13 cellular contexts compared by ENCODE assay signal in genomic region chr7:18420758-18421157, GRCh38.
DNase-seq lines count a peak whose midpoint lies in the region; FAIRE-seq and TF ChIP-seq lines count a peak whose summit lies in the region.
"Had no signal": no experiment of that assay in that cellular context is flagged by ENCODE, and none has a peak within 500 bp of the region (broad histone marks: within the 10 kb centered on the region; RNA-seq: fewer than 3 reads in every experiment).

No MANE protein-coding gene starts in this region.

- H3K4me1 ChIP-seq in astrocyte (ENCODE audit: insufficient read depth, low read length) (peaks cover 5% of the 10 kb centered on the region), ovary (ENCODE audit: insufficient read depth) (no peaks in the 10 kb centered on the region), tibial artery (peaks cover 0 to 18% (median 3%) of the 10 kb centered on the region in 4 donors), kidney (ENCODE audit: control insufficient read depth in 1 of 2, insufficient read depth in 1 of 2, low read depth in 1 of 2, low read length in 2 of 2) (peaks cover 3 to 5% of the 10 kb centered on the region in 2 donors)

- H3K9me3 ChIP-seq in astrocyte (ENCODE audit: insufficient read depth, low read depth, low read length) (no peaks in the 10 kb centered on the region), ovary (no peaks in the 10 kb centered on the region), tibial artery (no peaks in the 10 kb centered on the region), kidney (ENCODE audit: control insufficient read depth in 1 of 2, low read length in 2 of 2) (no peaks in the 10 kb centered on the region)

- no peak overlapping the region for H3K4me3 Mint-ChIP-seq in astrocyte (ENCODE audit: unreplicated experiment)
- H3K4me3 Mint-ChIP-seq in mesothelial cell of epicardium: no peak overlapping the region
- H3K4me3 Mint-ChIP-seq: activated CD4-positive, alpha-beta memory T cell treated with anti-CD3 and anti-CD28 coated beads, Interleukin-2, amount 10 ng/mL, durations not matched to agents 7 days and 5 days; stimulated activated naive CD8-positive, alpha-beta T cell treated with anti-CD3 and anti-CD28 coated beads, Interleukin-15, Interleukin-2, amounts not matched to agents 100 ng/mL and 50 ng/mL, for 24 hours; T-helper 1 cell treated with Interleukin-12 subunit alpha and Interleukin-12 subunit beta and Interleukin-4 antibody, amounts not matched to agents 30 μg/mL and 1 μg/mL, for 36 hours had no signal

- TF ChIP-seq EP300 in ovary (IDR thresholded peaks at IDR 0.05): no peak

- H3K4me1 Mint-ChIP-seq in astrocyte (ENCODE audit: low read depth, unreplicated experiment): peaks cover 40% of the 10 kb centered on the region
- H3K4me1 Mint-ChIP-seq in mesothelial cell of epicardium: peaks cover 45% of the 10 kb centered on the region
- H3K4me1 Mint-ChIP-seq: activated CD4-positive, alpha-beta memory T cell treated with anti-CD3 and anti-CD28 coated beads, Interleukin-2, amount 10 ng/mL, durations not matched to agents 7 days and 5 days had no signal

- H3K4me3 ChIP-seq in astrocyte (ENCODE audit: insufficient read depth, low read depth, low read length) (no peak overlapping the region), ovary (no peak overlapping the region), tibial artery (no peak overlapping the region), kidney (ENCODE audit: low read length in 2 of 2) (no peak overlapping the region)

- no peak overlapping the region for H3K4me2 ChIP-seq in astrocyte (ENCODE audit: low read length)

- H3K36me3 Mint-ChIP-seq in astrocyte (ENCODE audit: low read depth, unreplicated experiment) (no peaks in the 10 kb centered on the region), mesothelial cell of epicardium (peaks cover 6% of the 10 kb centered on the region)

- H3K9me3 Mint-ChIP-seq in astrocyte (ENCODE audit: unreplicated experiment): no peaks in the 10 kb centered on the region
- H3K9me3 Mint-ChIP-seq in mesothelial cell of epicardium: peaks cover 9% of the 10 kb centered on the region
- H3K9me3 Mint-ChIP-seq: activated CD4-positive, alpha-beta memory T cell treated with anti-CD3 and anti-CD28 coated beads, Interleukin-2, amount 10 ng/mL, durations not matched to agents 7 days and 5 days; stimulated activated naive CD8-positive, alpha-beta T cell treated with anti-CD3 and anti-CD28 coated beads, Interleukin-15, Interleukin-2, amounts not matched to agents 100 ng/mL and 50 ng/mL, for 24 hours; T-helper 1 cell treated with Interleukin-12 subunit alpha and Interleukin-12 subunit beta and Interleukin-4 antibody, amounts not matched to agents 30 μg/mL and 1 μg/mL, for 36 hours had no signal

- intact Hi-C loops in ovary (cut with DNase I) (no loop called here), tibial artery (cut with DNase I; ENCODE audit: low total_unique reads) (no loop called here), kidney (cut with DNase I) (no loop called here)

- 53 to 79% (median 61%) methylated on average over 1 of the region's 1 CpG for whole genome bisulfite sequencing in ovary, 3 donors

- H3K79me2 ChIP-seq in astrocyte (ENCODE audit: insufficient read depth, low read length): no peaks in the 10 kb centered on the region

- TF ChIP-seq POLR2A in GM12892 (IDR thresholded peaks at IDR 0.05; ENCODE audit: low read depth, low read length) (no peak), ovary (IDR thresholded peaks at IDR 0.05) (no peak)

- no peak for DNase-seq in GM12892 (ENCODE audit: insufficient read length)
- DNase-seq in KBM-7: peak; percentile 22
- DNase-seq in astrocyte (ENCODE audit: low read depth): peak; percentile 27
- no peak for DNase-seq in mesothelial cell of epicardium (ENCODE audit: low spot score in 2 of 2, unreplicated experiment in 2 of 2)
- DNase-seq in NCI-H774 (lab: John Stamatoyannopoulos, UW): no peak
- no peak for DNase-seq in ovary
- DNase-seq in tibial artery: no peak
- no peak for DNase-seq in kidney
- DNase-seq: activated CD4-positive, alpha-beta memory T cell treated with anti-CD3 and anti-CD28 coated beads, Interleukin-2, amount 10 ng/mL, durations not matched to agents 7 days and 5 days; activated naive CD4-positive, alpha-beta T cell; C1 segment of cervical spinal cord had no signal

- H3K9ac ChIP-seq in astrocyte (ENCODE audit: low read length) (no peak overlapping the region), kidney (ENCODE audit: low read length in 2 of 2) (no peak overlapping the region)

- H3K27me3 ChIP-seq in astrocyte (ENCODE audit: insufficient read depth, low read length) (no peaks in the 10 kb centered on the region), ovary (no peaks in the 10 kb centered on the region), tibial artery (no peaks in the 10 kb centered on the region)

- H3K27ac Mint-ChIP-seq in astrocyte (ENCODE audit: unreplicated experiment): peak overlapping the region; percentile 95
- H3K27ac Mint-ChIP-seq in mesothelial cell of epicardium: peak overlapping the region; percentile 87
- H3K27ac Mint-ChIP-seq: activated CD4-positive, alpha-beta memory T cell treated with anti-CD3 and anti-CD28 coated beads, Interleukin-2, amount 10 ng/mL, durations not matched to agents 7 days and 5 days; stimulated activated naive CD8-positive, alpha-beta T cell treated with anti-CD3 and anti-CD28 coated beads, Interleukin-15, Interleukin-2, amounts not matched to agents 100 ng/mL and 50 ng/mL, for 24 hours; T-helper 1 cell treated with Interleukin-12 subunit alpha and Interleukin-12 subunit beta and Interleukin-4 antibody, amounts not matched to agents 30 μg/mL and 1 μg/mL, for 36 hours had no signal

- H3K36me3 ChIP-seq in astrocyte (ENCODE audit: insufficient read depth, low read length) (no peaks in the 10 kb centered on the region), ovary (no peaks in the 10 kb centered on the region), tibial artery (no peaks in the 10 kb centered on the region), kidney (ENCODE audit: control insufficient read depth in 1 of 2, insufficient read depth in 2 of 2, low read length in 2 of 2) (no peaks in the 10 kb centered on the region)

- no peak overlapping the region for H3K27ac ChIP-seq in astrocyte (ENCODE audit: low read depth, low read length)
- no peak overlapping the region for H3K27ac ChIP-seq in ovary
- H3K27ac ChIP-seq in tibial artery: no peak overlapping the region
- H3K27ac ChIP-seq in kidney (ENCODE audit: low read depth in 2 of 2, low read length in 2 of 2): no peak overlapping the region

- FAIRE-seq in GM12892 (lab: Jason Lieb, UNC) (peak; percentile 86), astrocyte (lab: Jason Lieb, UNC) (peak; percentile 34), kidney (lab: Jason Lieb, UNC) (no peak)

- in situ Hi-C loops in KBM-7 (cut with MboI; ENCODE audit: low pct_unique_long_range_greater_than_20kb, low sequenced_read_pairs): no loop called here

- no peaks in the 10 kb centered on the region for H4K20me1 ChIP-seq in astrocyte (ENCODE audit: insufficient read depth, low read length)

- H2AFZ ChIP-seq in astrocyte (ENCODE audit: low read depth, low read length): no peak overlapping the region

- H3K27me3 Mint-ChIP-seq in astrocyte (ENCODE audit: low read depth, unreplicated experiment) (no peaks in the 10 kb centered on the region), mesothelial cell of epicardium (ENCODE audit: low read depth) (no peaks in the 10 kb centered on the region)
- H3K27me3 Mint-ChIP-seq: activated CD4-positive, alpha-beta memory T cell treated with anti-CD3 and anti-CD28 coated beads, Interleukin-2, amount 10 ng/mL, durations not matched to agents 7 days and 5 days; stimulated activated naive CD8-positive, alpha-beta T cell treated with anti-CD3 and anti-CD28 coated beads, Interleukin-15, Interleukin-2, amounts not matched to agents 100 ng/mL and 50 ng/mL, for 24 hours had no signal

- no peak for TF ChIP-seq CTCF in astrocyte (IDR thresholded peaks at IDR 0.05; ENCODE audit: insufficient read depth, low read depth, low read length)
- no peak for TF ChIP-seq CTCF in mesothelial cell of epicardium (IDR thresholded peaks at IDR 0.05; ENCODE audit: unreplicated experiment)
- no peak for TF ChIP-seq CTCF in ovary (IDR thresholded peaks at IDR 0.05)
- TF ChIP-seq CTCF in tibial artery (IDR thresholded peaks at IDR 0.05): no peak
- TF ChIP-seq CTCF in kidney (IDR thresholded peaks at IDR 0.05; ENCODE audit: borderline replicate concordance, extremely low read depth, insufficient read depth): no peak

Comparison
In these comparisons a context has a peak if more than half of its experiments do, and no peak if none do; other contexts are left out.
1. DNase-seq: peak in KBM-7 (single experiment) and astrocyte (single experiment); none in GM12892 (single experiment), mesothelial cell of epicardium (0 of 2), NCI-H774 (single experiment), ovary (0 of 5), tibial artery (0 of 2) and kidney (single experiment).